In genomic region chr17:68514809-68515208, GRCh38 we compare ENCODE assay signal across 8 cellular contexts. TPM values are rescaled to one million over a fixed set of nuclear protein-coding genes. Genes with fewer than 3 reads are reported as not detected.
A peak's percentile ranks its signal among the peaks of the same experiment; 100 is the strongest.
DNase-seq lines count a peak whose midpoint lies in the region; ATAC-seq and TF ChIP-seq lines count a peak whose summit lies in the region.

No MANE protein-coding gene starts in this region.

- H3K4me3 ChIP-seq in MM.1S (ENCODE audit: low read length): no peak overlapping the region
- H3K4me3 ChIP-seq in neural cell (ENCODE audit: low read length): peak overlapping the region; percentile 93

- H3K4me1 ChIP-seq in MM.1S (ENCODE audit: low read length): peaks cover 20% of the 10 kb centered on the region

- no peak overlapping the region for H3K27ac ChIP-seq in MM.1S (ENCODE audit: low read length)
- no peak overlapping the region for H3K27ac ChIP-seq in neural cell (ENCODE audit: low read length)

- 0 out of 2 replicates have a peak overlapping the region, but pooled peaks have one; percentile 86 for H3K4me2 ChIP-seq in MM.1S (ENCODE audit: low read depth, low read length)
- H3K4me2 ChIP-seq in neural cell (ENCODE audit: low read length): peak overlapping the region; percentile 97

- H3F3A ChIP-seq in MM.1S (ENCODE audit: insufficient read depth, low read length) (peaks cover 13% of the 10 kb centered on the region), neural cell (ENCODE audit: insufficient read depth, low read length, poor library complexity, severe bottlenecking) (no peaks in the 10 kb centered on the region)

- no peaks in the 10 kb centered on the region for H3K9me3 ChIP-seq in MM.1S (replicated peaks; ENCODE audit: insufficient read depth, low read length)
- H3K9me3 ChIP-seq in neural cell (ENCODE audit: low read length): no peaks in the 10 kb centered on the region

- ATAC-seq in effector memory CD8-positive, alpha-beta T cell (replicated peaks): no peak

- no peak overlapping the region for H3K27ac Mint-ChIP-seq in effector memory CD8-positive, alpha-beta T cell

- H3K9me2 ChIP-seq in MM.1S (replicated peaks; ENCODE audit: insufficient read depth, low read length) (no peaks in the 10 kb centered on the region), neural cell (ENCODE audit: insufficient read depth, low read length) (no peaks in the 10 kb centered on the region)

- H3K27me3 ChIP-seq in MM.1S (replicated peaks; ENCODE audit: insufficient read depth, low read length) (no peaks in the 10 kb centered on the region), neural cell (ENCODE audit: insufficient read depth, low read depth, low read length) (no peaks in the 10 kb centered on the region)

- H3K9me3 Mint-ChIP-seq in effector memory CD8-positive, alpha-beta T cell: no peaks in the 10 kb centered on the region

- H3K9ac ChIP-seq in MM.1S (ENCODE audit: low read length): no peak overlapping the region
- H3K9ac ChIP-seq in neural cell (ENCODE audit: low read length): no peak overlapping the region

- no peak overlapping the region for H2AFZ ChIP-seq in MM.1S (ENCODE audit: low read length)
- no peak overlapping the region for H2AFZ ChIP-seq in neural cell (ENCODE audit: low read depth, low read length)

- H3K27me3 Mint-ChIP-seq in effector memory CD8-positive, alpha-beta T cell: no peaks in the 10 kb centered on the region

- 0 out of 2 replicates have a peak, but pooled peaks cover 3% of the 10 kb centered on the region for H4K20me1 ChIP-seq in MM.1S (ENCODE audit: insufficient read depth, low read length)
- peaks cover 21% of the 10 kb centered on the region for H4K20me1 ChIP-seq in neural cell (ENCODE audit: insufficient read depth)

- H3K4me1 Mint-ChIP-seq in effector memory CD8-positive, alpha-beta T cell (ENCODE audit: low read depth in 2 of 2): peaks cover 42 to 63% of the 10 kb centered on the region in 2 donors

- peak overlapping the region; percentile 90 to 98 for H3K4me3 Mint-ChIP-seq in effector memory CD8-positive, alpha-beta T cell

- peaks cover 5% of the 10 kb centered on the region for H3K36me3 ChIP-seq in MM.1S (replicated peaks; ENCODE audit: insufficient read depth, low read length)
- H3K36me3 ChIP-seq in neural cell (ENCODE audit: insufficient read depth, low read length): peaks cover 9% of the 10 kb centered on the region

- no peak for TF ChIP-seq RAD21 in neural cell (conservative IDR thresholded peaks at IDR 0.05)

- DNase-seq in CD1c-positive myeloid dendritic cell (ENCODE audit: extremely low spot score): peak; percentile 37
- DNase-seq in MM.1S: no peak
- DNase-seq in effector memory CD8-positive, alpha-beta T cell: no peak
- no peak for DNase-seq in NCI-H1417 treated with DMSO at 0.1 percent for 48 hours (lab: John Stamatoyannopoulos, UW)
- no peak for DNase-seq in NCI-H1436 (lab: John Stamatoyannopoulos, UW)
- DNase-seq in putamen (ENCODE audit: low spot score): no peak
- no peak for DNase-seq in cerebellum (ENCODE audit: low spot score)

- no peak for TF ChIP-seq EP300 in neural cell (conservative IDR thresholded peaks at IDR 0.05; ENCODE audit: poor library complexity, severe bottlenecking)

- H3K36me3 Mint-ChIP-seq in effector memory CD8-positive, alpha-beta T cell (ENCODE audit: insufficient read depth): peaks cover 49% of the 10 kb centered on the region

- peaks cover 71% of the 10 kb centered on the region for H3K79me2 ChIP-seq in MM.1S (ENCODE audit: low read length)
- H3K79me2 ChIP-seq in neural cell (replicated peaks; ENCODE audit: insufficient read depth, low read length): peaks cover 50% of the 10 kb centered on the region

- TF ChIP-seq CTCF in MM.1S (IDR thresholded peaks at IDR 0.05; ENCODE audit: low read length): no peak
- TF ChIP-seq CTCF in neural cell (IDR thresholded peaks at IDR 0.05; ENCODE audit: poor library complexity, severe bottlenecking): no peak

TF ChIP-seq in neural cell, 6 proteins besides CTCF, POLR2A, EP300 and RAD21:
- TF ChIP-seq POLR2AphosphoS5 (IDR thresholded peaks at IDR 0.05): no peak
- TF ChIP-seq EZH2 (IDR thresholded peaks at IDR 0.05; ENCODE audit: borderline replicate concordance, insufficient read depth, low read length, poor library complexity, severe bottlenecking): no peak
- no peak for TF ChIP-seq TAF1 (IDR thresholded peaks at IDR 0.05; ENCODE audit: low read depth)
- TF ChIP-seq MXI1 (conservative IDR thresholded peaks at IDR 0.05; ENCODE audit: poor library complexity, severe bottlenecking): no peak
- no peak for TF ChIP-seq REST (IDR thresholded peaks at IDR 0.05; ENCODE audit: borderline replicate concordance)
- TF ChIP-seq SMC3 (conservative IDR thresholded peaks at IDR 0.05; ENCODE audit: poor library complexity): no peak

RNA-seq across cellular contexts. Expression of gene PRKAR1A, which starts 2.6 kb away (rescaled TPM):
- polyA plus RNA-seq in neural cell: 512 and 539 TPM in 2 replicates
- 424 and 461 TPM in 2 replicates for polyA minus RNA-seq in neural cell
- 244 TPM for total RNA-seq in cerebellum

RNA-seq across cellular contexts. Expression of gene WIPI1, which starts 57.5 kb away (rescaled TPM):
- 8.3 and 17.8 TPM in 2 replicates for polyA plus RNA-seq in neural cell
- 4.1 and 6.1 TPM in 2 replicates for polyA minus RNA-seq in neural cell
- 18.8 TPM for total RNA-seq in cerebellum
